ENCODE assay signal across 29 cellular contexts in the genomic region with DNA sequence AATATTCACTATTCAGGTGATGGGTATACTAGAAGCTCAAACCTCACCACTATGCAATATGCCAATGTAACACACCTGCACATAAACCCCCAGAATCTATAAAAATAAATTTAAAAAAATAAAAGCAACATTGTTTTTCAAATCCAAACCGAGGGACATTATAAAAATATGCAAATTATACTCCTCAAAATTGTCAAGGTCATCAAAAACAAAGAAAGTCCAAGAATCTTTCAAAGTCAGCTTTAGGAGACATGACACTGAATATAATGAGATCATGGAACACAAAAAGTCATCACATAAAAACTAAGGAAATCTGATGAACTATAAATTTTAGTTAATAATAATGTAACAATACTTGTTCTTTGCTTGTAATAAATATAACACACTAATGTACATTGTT. TPM values are rescaled to one million over a fixed set of nuclear protein-coding genes. Genes with fewer than 3 reads are reported as not detected.
"Had no signal": no experiment of that assay in that cellular context is flagged by ENCODE, and none has a peak within 500 bp of the region (broad histone marks: within the 10 kb centered on the region; RNA-seq: fewer than 3 reads in every experiment).

No MANE protein-coding gene starts in this region.

- H3K36me3 ChIP-seq: neutrophil, spleen, suprapubic skin, tibial artery, transverse colon, upper lobe of right lung, uterus had no signal

- H3K27me3 ChIP-seq: neutrophil, spleen, suprapubic skin, testis, tibial artery, transverse colon, upper lobe of right lung, uterus had no signal

- H3K9ac ChIP-seq: parathyroid adenoma had no signal

- H3K27ac ChIP-seq: neutrophil, parathyroid adenoma, psoas muscle, skin epidermis, spleen, suprapubic skin, testis, tibial artery, transverse colon, upper lobe of right lung, uterus had no signal

- H3K4me2 ChIP-seq: smooth muscle cell had no signal

- H3K9me3 ChIP-seq: neutrophil, suprapubic skin, testis, tibial artery, transverse colon, upper lobe of right lung, uterus had no signal

- ATAC-seq: naive thymus-derived CD4-positive, alpha-beta T cell; natural killer cell treated with Interleukin-12 subunit alpha and Interleukin-12 subunit beta and Interleukin-15 and Interleukin-18, amount 100 ng/mL, for 72 hours; psoas muscle; right cardiac atrium; sciatic nerve; stimulated activated memory B cell treated with anti-CD40 and anti-IgM and Interleukin-4, amounts not matched to agents 10 μg/mL and 1 μg/mL and 100 μg/mL, for 72 hours; stimulated activated naive CD8-positive, alpha-beta T cell treated with anti-CD3 and anti-CD28 coated beads, Interleukin-15, amount 100 ng/mL, for 72 hours; stimulated activated naive CD8-positive, alpha-beta T cell treated with anti-CD3 and anti-CD28 coated beads, Interleukin-15, Interleukin-2, amounts not matched to agents 100 U/mL and 50 U/mL, for 24 hours; upper lobe of right lung had no signal

- H3K4me1 ChIP-seq: parathyroid adenoma, psoas muscle, spleen, suprapubic skin, testis, tibial artery, transverse colon, upper lobe of right lung, uterus had no signal

- H2AFZ ChIP-seq: parathyroid adenoma had no signal

- DNase-seq: naive thymus-derived CD4-positive, alpha-beta T cell; nephron progenitor cell; nucleus accumbens; posterior cingulate gyrus; psoas muscle; right cardiac atrium; spleen; stimulated activated CD4-positive, alpha-beta T cell treated with anti-CD3 and anti-CD28 coated beads, Interleukin-12 subunit alpha, Interleukin-12 subunit beta, amount 100 ng/mL, for 4 hours; stimulated activated CD4-positive, alpha-beta T cell treated with anti-CD3 and anti-CD28 coated beads, Interleukin-1b, Interleukin-23, amount 100 ng/mL, for 48 hours; stimulated activated CD4-positive, alpha-beta T cell treated with anti-CD3 and anti-CD28 coated beads, Interleukin-4, amount 100 ng/mL, for 1 hour; stimulated activated CD4-positive, alpha-beta T cell treated with anti-CD3 and anti-CD28 coated beads, Interleukin-4, amount 100 ng/mL, for 4 hours; stimulated activated CD8-positive, alpha-beta memory T cell treated with anti-CD3 and anti-CD28 coated beads, Interleukin-4, amount 100 ng/mL, for 48 hours; stimulated activated naive CD4-positive, alpha-beta T cell; stimulated activated naive CD8-positive, alpha-beta T cell treated with anti-CD3 and anti-CD28 coated beads, Interleukin-15, amount 100 ng/mL, for 72 hours; stimulated activated naive CD8-positive, alpha-beta T cell treated with anti-CD3 and anti-CD28 coated beads, Interleukin-15, Interleukin-2, amounts not matched to agents 100 U/mL and 50 U/mL, for 24 hours; substantia nigra; testis; tibial artery; transverse colon; upper lobe of right lung; uterus had no signal

- H3K4me3 ChIP-seq: psoas muscle, skin epidermis, smooth muscle cell, spleen, suprapubic skin, testis, tibial artery, transverse colon, upper lobe of right lung, uterus had no signal

RNA-seq across cellular contexts. Expression of gene AR, which starts 43.2 kb away (rescaled TPM):
- total RNA-seq: natural killer cell treated with Interleukin-12 subunit alpha and Interleukin-12 subunit beta and Interleukin-15 and Interleukin-18, amount 100 ng/mL, for 72 hours had no signal
- polyA plus RNA-seq: naive thymus-derived CD4-positive, alpha-beta T cell had no signal
